In the genomic region with DNA sequence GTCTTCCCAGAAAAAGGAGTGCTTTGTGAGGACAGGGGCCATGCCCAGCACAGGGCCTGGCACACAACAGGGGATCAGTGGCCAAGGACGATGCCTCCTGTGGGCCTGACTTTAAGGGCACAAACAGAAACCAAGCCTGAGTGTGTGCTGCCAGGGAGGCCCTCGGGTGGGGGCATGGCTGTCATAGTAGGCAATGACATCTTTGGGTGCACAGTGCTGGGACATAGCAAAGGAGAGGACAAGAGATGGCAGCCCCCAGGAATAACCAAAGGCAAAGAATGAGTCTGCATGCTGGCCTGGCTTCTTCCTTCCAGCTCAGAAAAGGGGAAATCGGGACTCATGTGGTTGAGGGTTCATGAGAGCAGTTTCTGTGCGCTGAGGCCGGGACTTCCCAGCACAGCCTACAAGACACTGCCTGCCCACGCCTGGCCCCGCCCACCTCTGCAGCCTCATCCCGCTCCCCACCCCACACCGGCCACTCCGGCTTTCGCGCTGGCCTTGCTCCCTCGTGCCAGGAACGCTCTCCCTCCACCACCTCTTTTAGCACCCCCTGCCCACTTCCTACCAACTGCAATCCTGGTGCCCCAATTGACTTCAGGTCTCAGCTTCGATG, we compare ENCODE assay signal across 8 cellular contexts. TPM values are rescaled to one million over a fixed set of nuclear protein-coding genes. Genes with fewer than 3 reads are reported as not detected.
A peak's percentile ranks its signal among the peaks of the same experiment; 100 is the strongest.
DNase-seq lines count a peak whose midpoint lies in the region; ATAC-seq and TF ChIP-seq lines count a peak whose summit lies in the region.

No MANE protein-coding gene starts in this region.

- peak overlapping the region; percentile 81 for H3K4me3 Mint-ChIP-seq in CD8-positive, alpha-beta T cell
- H3K4me3 Mint-ChIP-seq in stimulated activated naive B cell treated with anti-CD40 and anti-IgM and Interleukin-4, amounts not matched to agents 10 μg/mL and 1 μg/mL and 100 μg/mL, for 72 hours: peak overlapping the region; percentile 64 to 65

- no peaks in the 10 kb centered on the region for H3K36me3 ChIP-seq in CD8-positive, alpha-beta T cell (ENCODE audit: insufficient read depth, low read length)
- no peaks in the 10 kb centered on the region for H3K36me3 ChIP-seq in sigmoid colon

- no peak for TF ChIP-seq EP300 in sigmoid colon (IDR thresholded peaks at IDR 0.05)

- POLR2A ChIA-PET in CD8-positive, alpha-beta T cell (lab: Charles Lee): no interaction called here

- intact Hi-C loops in CD8-positive, alpha-beta T cell (cut with DNase I, micrococcal nuclease): no loop called here
- intact Hi-C loops in sigmoid colon (cut with DNase I): no loop called here

- TF ChIP-seq CTCF in CD8-positive, alpha-beta T cell (IDR thresholded peaks at IDR 0.05): no peak
- TF ChIP-seq CTCF in GM20000 (IDR thresholded peaks at IDR 0.05; ENCODE audit: extremely low read depth, missing control alignments) (no peak), NB4 (IDR thresholded peaks at IDR 0.05; ENCODE audit: low read depth, low read length) (no peak), fibroblast of pulmonary artery (IDR thresholded peaks at IDR 0.05; ENCODE audit: low read length, missing control alignments) (no peak), sigmoid colon (IDR thresholded peaks at IDR 0.05) (no peak)

- peak; percentile 26 for ATAC-seq in CD8-positive, alpha-beta T cell
- ATAC-seq in stimulated activated naive B cell treated with anti-CD40 and anti-IgM and Interleukin-4, amounts not matched to agents 10 μg/mL and 1 μg/mL and 100 μg/mL, for 72 hours (replicated peaks): peak; percentile 70 to 74

- TF ChIP-seq POLR2A in NB4 (IDR thresholded peaks at IDR 0.05; ENCODE audit: extremely low read depth, insufficient read length) (no peak), sigmoid colon (IDR thresholded peaks at IDR 0.05) (no peak)

- peaks cover 72% of the 10 kb centered on the region for H3K27me3 Mint-ChIP-seq in CD8-positive, alpha-beta T cell (ENCODE audit: low read depth)
- peaks cover 52 to 66% of the 10 kb centered on the region in 2 donors for H3K27me3 Mint-ChIP-seq in stimulated activated naive B cell treated with anti-CD40 and anti-IgM and Interleukin-4, amounts not matched to agents 10 μg/mL and 1 μg/mL and 100 μg/mL, for 72 hours

- H3K4me1 ChIP-seq in CD8-positive, alpha-beta T cell (ENCODE audit: insufficient read depth, low read length): peaks cover 27% of the 10 kb centered on the region
- H3K4me1 ChIP-seq in sigmoid colon: peaks cover 0 to 37% (median 32%) of the 10 kb centered on the region in 4 donors

- peaks cover 27% of the 10 kb centered on the region for H3K4me1 Mint-ChIP-seq in CD8-positive, alpha-beta T cell (ENCODE audit: low read depth)
- H3K4me1 Mint-ChIP-seq in stimulated activated naive B cell treated with anti-CD40 and anti-IgM and Interleukin-4, amounts not matched to agents 10 μg/mL and 1 μg/mL and 100 μg/mL, for 72 hours: peaks cover 27 to 41% of the 10 kb centered on the region in 2 donors

- no peaks in the 10 kb centered on the region for H3K36me3 Mint-ChIP-seq in CD8-positive, alpha-beta T cell
- peaks cover 0 to 2% of the 10 kb centered on the region in 2 donors for H3K36me3 Mint-ChIP-seq in stimulated activated naive B cell treated with anti-CD40 and anti-IgM and Interleukin-4, amounts not matched to agents 10 μg/mL and 1 μg/mL and 100 μg/mL, for 72 hours

- peaks cover 41% of the 10 kb centered on the region for H3K27me3 ChIP-seq in CD8-positive, alpha-beta T cell (ENCODE audit: insufficient read depth, low read length)
- H3K27me3 ChIP-seq in sigmoid colon: peaks cover 47 to 82% (median 81%) of the 10 kb centered on the region in 3 donors

- H3K9me3 Mint-ChIP-seq in CD8-positive, alpha-beta T cell: no peaks in the 10 kb centered on the region
- peaks cover 3% of the 10 kb centered on the region in 2 donors for H3K9me3 Mint-ChIP-seq in stimulated activated naive B cell treated with anti-CD40 and anti-IgM and Interleukin-4, amounts not matched to agents 10 μg/mL and 1 μg/mL and 100 μg/mL, for 72 hours

- no peaks in the 10 kb centered on the region for H3K9me3 ChIP-seq in CD8-positive, alpha-beta T cell (ENCODE audit: low read length)
- H3K9me3 ChIP-seq in sigmoid colon: no peaks in the 10 kb centered on the region

- CTCF ChIA-PET in CD8-positive, alpha-beta T cell (lab: Charles Lee): no interaction called here

- WGBS in sigmoid colon, 2 donors: 2 to 4% methylated on average over 15 of the region's 15 CpGs

- no peak overlapping the region for H3K27ac Mint-ChIP-seq in CD8-positive, alpha-beta T cell
- peak overlapping the region; percentile 89 for H3K27ac Mint-ChIP-seq in stimulated activated naive B cell treated with anti-CD40 and anti-IgM and Interleukin-4, amounts not matched to agents 10 μg/mL and 1 μg/mL and 100 μg/mL, for 72 hours

- no peak overlapping the region for H3K4me3 ChIP-seq in CD8-positive, alpha-beta T cell (ENCODE audit: low read depth, low read length)
- no peak overlapping the region for H3K4me3 ChIP-seq in NB4 (ENCODE audit: low read depth, low read length)
- H3K4me3 ChIP-seq in fibroblast of pulmonary artery (replicated peaks; ENCODE audit: low read depth, low read length): no peak overlapping the region
- no peak overlapping the region for H3K4me3 ChIP-seq in sigmoid colon

- DNase-seq in CD8-positive, alpha-beta T cell: no peak
- DNase-seq in GM20000 (ENCODE audit: low spot score): peak; percentile 81
- peak; percentile 77 for DNase-seq in NB4 (ENCODE audit: low read depth)
- DNase-seq in fibroblast of pulmonary artery (ENCODE audit: low read depth): peak; percentile 13
- DNase-seq in stimulated activated naive B cell treated with anti-CD40 and anti-IgM and Interleukin-4, amounts not matched to agents 10 μg/mL and 1 μg/mL and 100 μg/mL, for 72 hours: peak; percentile 72
- DNase-seq in stimulated activated naive CD4-positive, alpha-beta T cell (lab: John Stamatoyannopoulos, UW): no peak
- DNase-seq in sigmoid colon: no peak
- no peak for DNase-seq in glomerular visceral epithelial cell (ENCODE audit: extremely low spot score)

- no peak overlapping the region for H3K27ac ChIP-seq in CD8-positive, alpha-beta T cell (ENCODE audit: low read depth, low read length)
- H3K27ac ChIP-seq in sigmoid colon: no peak overlapping the region

RNA-seq across cellular contexts. Expression of gene LHX2, which starts 13.8 kb away (rescaled TPM):
- not detected for total RNA-seq in CD8-positive, alpha-beta T cell
- 1 to 10 TPM in 1 of 4 donors, not detected in 3; 3.3 TPM for total RNA-seq in sigmoid colon
- polyA plus RNA-seq in sigmoid colon: not detected

Comparison
In these comparisons a context has a peak if more than half of its experiments do, and no peak if none do; other contexts are left out.
1. DNase-seq: peak in GM20000 (single experiment), NB4 (single experiment), fibroblast of pulmonary artery (single experiment) and stimulated activated naive B cell treated with anti-CD40 and anti-IgM and Interleukin-4, amounts not matched to agents 10 μg/mL and 1 μg/mL and 100 μg/mL, for 72 hours (single experiment); none in CD8-positive, alpha-beta T cell (0 of 7), stimulated activated naive CD4-positive, alpha-beta T cell (0 of 6), sigmoid colon (single experiment) and glomerular visceral epithelial cell (single experiment).